Comparison of ENCODE assay signal across 19 cellular contexts in the genomic region with DNA sequence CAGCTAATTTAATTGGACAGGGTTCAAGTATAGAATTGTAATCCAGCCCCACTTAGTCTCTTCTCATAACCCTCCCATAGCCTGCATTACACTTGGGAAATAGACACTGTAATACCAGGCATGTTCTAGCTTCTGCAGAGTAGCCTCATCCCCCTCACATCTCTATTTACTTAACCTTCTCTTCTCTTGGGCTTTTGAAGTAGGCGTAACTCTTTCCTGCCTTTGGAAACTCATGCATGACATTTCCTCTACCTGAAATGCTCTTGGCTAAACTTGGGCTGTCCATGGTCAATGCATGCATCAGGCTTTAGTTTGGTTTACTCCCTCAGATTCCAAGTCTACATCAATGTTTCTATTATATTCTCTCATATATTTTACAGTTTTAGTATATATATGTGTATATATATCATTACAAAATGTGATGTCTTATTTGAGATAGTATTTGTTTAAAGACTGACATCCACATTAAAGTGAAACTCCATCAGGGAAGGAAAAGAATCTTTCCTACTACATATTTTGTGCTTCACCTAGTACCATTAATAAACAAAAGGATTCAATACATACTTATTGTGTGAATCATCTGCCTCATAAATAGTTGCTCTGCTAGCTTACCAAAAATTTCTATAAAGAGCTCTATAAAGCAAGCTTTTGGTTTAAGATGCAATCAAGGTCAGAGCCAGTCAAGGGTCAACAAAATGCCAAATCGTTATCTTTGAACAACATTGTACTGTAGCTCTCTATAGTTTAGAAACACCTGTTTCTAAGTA.
"Had no signal": no experiment of that assay in that cellular context is flagged by ENCODE, and none has a peak within 500 bp of the region (broad histone marks: within the 10 kb centered on the region; RNA-seq: fewer than 3 reads in every experiment).

No MANE protein-coding gene starts in this region.

- H3K27ac ChIP-seq: breast epithelium, epithelial cell of prostate, lower lobe of right lung, right atrium auricular region, transverse colon had no signal

- ATAC-seq: activated CD8-positive, alpha-beta T cell treated with anti-CD3 and anti-CD28 coated beads, Interleukin-2, amount 10 ng/mL, durations not matched to agents 7 days and 5 days; activated T-cell treated with anti-CD3 and anti-CD28 coated beads, Interleukin-2, amount 50 U/mL, for 72 hours; lower lobe of right lung; stimulated activated naive CD8-positive, alpha-beta T cell treated with anti-CD3 and anti-CD28 coated beads, Interleukin-15, Interleukin-2, amounts not matched to agents 100 U/mL and 50 U/mL, for 24 hours; T-helper 17 cell; WTC11 had no signal

- H3K4me3 ChIP-seq: breast epithelium, lower lobe of right lung, right atrium auricular region, transverse colon had no signal

- DNase-seq: activated CD4-positive, alpha-beta T cell treated with anti-CD3 and anti-CD28 coated beads for 48 hours; activated CD8-positive, alpha-beta memory T cell treated with anti-CD3 and anti-CD28 coated beads, Interleukin-2, amount 50 U/mL, for 48 hours; activated CD8-positive, alpha-beta T cell treated with anti-CD3 and anti-CD28 coated beads, Interleukin-2, amount 10 ng/mL, durations not matched to agents 7 days and 5 days; activated gamma-delta T cell; activated T-cell treated with anti-CD3 and anti-CD28 coated beads, Interleukin-2, amount 50 U/mL, for 72 hours; hippocampal formation; lower lobe of right lung; nephron progenitor cell; occipital lobe; small intestine; stimulated activated CD4-positive, alpha-beta T cell treated with anti-CD3 and anti-CD28 coated beads, Interleukin-4, amount 100 ng/mL, for 4 hours; stimulated activated CD8-positive, alpha-beta memory T cell treated with anti-CD3 and anti-CD28 coated beads, Interleukin-4, amount 100 ng/mL, for 48 hours; stimulated activated naive CD8-positive, alpha-beta T cell treated with anti-CD3 and anti-CD28 coated beads, Interleukin-15, Interleukin-2, amounts not matched to agents 100 U/mL and 50 U/mL, for 24 hours; T-helper 17 cell; transverse colon had no signal

- H3K36me3 ChIP-seq: breast epithelium, lower lobe of right lung, right atrium auricular region, transverse colon had no signal

- H3K9me3 ChIP-seq: breast epithelium, lower lobe of right lung, right atrium auricular region, transverse colon had no signal

- H3K27me3 ChIP-seq: breast epithelium, right atrium auricular region, transverse colon had no signal

- H3K4me1 ChIP-seq: breast epithelium, lower lobe of right lung, right atrium auricular region, transverse colon had no signal
